In the genomic region with DNA sequence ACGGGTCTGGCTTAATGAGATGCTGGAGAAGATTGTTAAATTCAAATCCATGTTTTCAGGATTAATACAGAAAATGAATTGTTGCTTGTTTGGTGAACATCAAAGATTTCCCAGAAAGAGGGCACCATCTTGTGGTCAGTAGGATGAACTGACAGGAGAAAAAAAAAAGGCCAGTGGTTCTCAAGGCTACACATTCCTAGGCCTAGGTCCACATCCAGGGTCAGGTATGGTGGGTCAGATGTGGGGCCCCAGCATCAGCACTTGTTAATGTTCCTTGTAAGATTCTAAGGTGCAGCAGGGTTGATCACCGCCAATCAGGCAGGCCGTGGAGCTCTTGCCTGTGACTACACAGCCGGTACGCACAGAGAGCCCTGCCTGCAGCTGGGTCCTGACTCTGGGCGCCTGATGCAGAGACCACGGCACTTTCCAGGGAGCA, we compare ENCODE assay signal across 8 cellular contexts. TPM values are rescaled to one million over a fixed set of nuclear protein-coding genes. Genes with fewer than 3 reads are reported as not detected.
DNase-seq lines count a peak whose midpoint lies in the region; ATAC-seq and TF ChIP-seq lines count a peak whose summit lies in the region.

No MANE protein-coding gene starts in this region.

- no peaks in the 10 kb centered on the region for H3K9me2 ChIP-seq in DOHH2 (replicated peaks; ENCODE audit: control insufficient read depth, low read length)
- H3K9me2 ChIP-seq in Karpas-422 (replicated peaks; ENCODE audit: insufficient read depth, low read length): no peaks in the 10 kb centered on the region

- H3K9ac ChIP-seq in Karpas-422 (ENCODE audit: low read length): no peak overlapping the region

- H3K4me3 ChIP-seq in DOHH2 (ENCODE audit: low read length) (no peak overlapping the region), Karpas-422 (ENCODE audit: low read length) (no peak overlapping the region), cardiac muscle cell (no peak overlapping the region), gastrocnemius medialis (no peak overlapping the region)

- ATAC-seq in gastrocnemius medialis (peak in 1 of 2 donors; percentile 52), HG03378 (IDR thresholded peaks at IDR 0.05; ENCODE audit: unreplicated experiment) (no peak), GM19395 (IDR thresholded peaks at IDR 0.05; ENCODE audit: unreplicated experiment) (no peak)

- intact Hi-C loops in gastrocnemius medialis (cut with DNase I; ENCODE audit: low total_unique reads): loop anchor here (2.0 to 10.0 kb wide), 2 partner anchors 412 to 550 kb away; no protein-coding TSS in a partner anchor

- no peaks in the 10 kb centered on the region; the same call in 1 of the 2 replicates for H4K20me1 ChIP-seq in DOHH2 (ENCODE audit: control insufficient read depth, insufficient read depth, low read depth, low read length)
- H4K20me1 ChIP-seq in Karpas-422 (ENCODE audit: insufficient read depth, low read depth, low read length): no peaks in the 10 kb centered on the region

- H2AFZ ChIP-seq in Karpas-422 (ENCODE audit: low read length): no peak overlapping the region

- H3K9me3 ChIP-seq in DOHH2 (ENCODE audit: control insufficient read depth, insufficient read depth, low read length) (no peaks in the 10 kb centered on the region), Karpas-422 (ENCODE audit: low read length) (no peaks in the 10 kb centered on the region), cardiac muscle cell (ENCODE audit: low read depth) (no peaks in the 10 kb centered on the region), gastrocnemius medialis (no peaks in the 10 kb centered on the region)

- no peaks in the 10 kb centered on the region for H3F3A ChIP-seq in DOHH2 (ENCODE audit: control insufficient read depth, insufficient read depth)

- H3K27ac ChIP-seq in DOHH2 (ENCODE audit: low read depth, low read length): no peak overlapping the region
- H3K27ac ChIP-seq in Karpas-422 (ENCODE audit: low read length): no peak overlapping the region
- no peak overlapping the region for H3K27ac ChIP-seq in VCaP
- H3K27ac ChIP-seq in cardiac muscle cell: no peak overlapping the region
- no peak overlapping the region for H3K27ac ChIP-seq in gastrocnemius medialis

- H3K4me1 ChIP-seq in DOHH2 (ENCODE audit: control insufficient read depth, low read length) (no peaks in the 10 kb centered on the region), Karpas-422 (ENCODE audit: low read length) (peaks cover 6% of the 10 kb centered on the region), cardiac muscle cell (ENCODE audit: low read depth) (no peaks in the 10 kb centered on the region), gastrocnemius medialis (no peaks in the 10 kb centered on the region)

- H3K27me3 ChIP-seq in DOHH2 (ENCODE audit: control insufficient read depth, low read length) (no peaks in the 10 kb centered on the region), Karpas-422 (ENCODE audit: low read length) (no peaks in the 10 kb centered on the region), cardiac muscle cell (no peaks in the 10 kb centered on the region), gastrocnemius medialis (no peaks in the 10 kb centered on the region)

- H3K79me2 ChIP-seq in DOHH2 (ENCODE audit: control insufficient read depth, low read length) (no peaks in the 10 kb centered on the region), Karpas-422 (ENCODE audit: low read length) (no peaks in the 10 kb centered on the region)

- H3K36me3 ChIP-seq in DOHH2 (ENCODE audit: control insufficient read depth, low read length): no peaks in the 10 kb centered on the region
- H3K36me3 ChIP-seq in Karpas-422 (ENCODE audit: insufficient read depth, low read length): no peaks in the 10 kb centered on the region
- peaks cover 4% of the 10 kb centered on the region for H3K36me3 ChIP-seq in cardiac muscle cell
- no peaks in the 10 kb centered on the region for H3K36me3 ChIP-seq in gastrocnemius medialis

- TF ChIP-seq CTCF in DOHH2 (IDR thresholded peaks at IDR 0.05; ENCODE audit: low read depth, low read length, poor library complexity, severe bottlenecking) (peak; percentile 86), VCaP (conservative IDR thresholded peaks at IDR 0.05) (peak; percentile 84), cardiac muscle cell (IDR thresholded peaks at IDR 0.05; ENCODE audit: low read depth, low read length) (peak; percentile 77), gastrocnemius medialis (IDR thresholded peaks at IDR 0.05 in 4 of 5, conservative IDR thresholded peaks at IDR 0.05 in 1 of 5) (peak; percentile 66 to 84 (median 70))

- H3K4me2 ChIP-seq in DOHH2 (ENCODE audit: low read length) (no peak overlapping the region), Karpas-422 (ENCODE audit: low read depth, low read length, poor library complexity, severe bottlenecking) (no peak overlapping the region)

- peak; percentile 69 for DNase-seq in Karpas-422
- DNase-seq in cardiac muscle cell (ENCODE audit: low read depth in 1 of 2, low spot score in 1 of 2): peak; percentile 42 to 69
- DNase-seq in gastrocnemius medialis: no peak
- no peak for DNase-seq in NCI-H187 treated with DMSO at 0.1 percent for 48 hours (lab: John Stamatoyannopoulos, UW)

- in situ Hi-C loops in gastrocnemius medialis (cut with MboI; ENCODE audit: low sequenced_read_pairs in 4 of 4): loop anchor here in 2 of 4 donors (10.0 kb wide), 1 partner anchor 412 kb away; no protein-coding TSS in a partner anchor

- no peak for TF ChIP-seq POLR2A in gastrocnemius medialis (IDR thresholded peaks at IDR 0.05)

RNA-seq across cellular contexts. Expression of a gene that starts 34.0 kb away (rescaled TPM):
- total RNA-seq in Karpas-422 (2014; rRNA removed; shearing (Covaris generic); ENCODE audit: low replicate concordance): 5.5 and 10.5 TPM in 2 replicates
- total RNA-seq in cardiac muscle cell (17.1 and 20.8 TPM in 2 replicates), gastrocnemius medialis (100 to 1,000 TPM; 111 to 293 (median 183) TPM)
- polyA plus RNA-seq in cardiac muscle cell: 20.2 and 26.5 TPM in 2 replicates

Comparison
In these comparisons a context has a peak if more than half of its experiments do, and no peak if none do; other contexts are left out.
1. DNase-seq: peak in Karpas-422 (single experiment) and cardiac muscle cell (2 of 2); none in gastrocnemius medialis (0 of 2) and NCI-H187 treated with DMSO at 0.1 percent for 48 hours (single experiment).
2. Peak in every context shown above with its lines, with median percentiles within 50 percentile points of each other: CTCF ChIP-seq.